ENCODE assay signal across 20 cellular contexts in the genomic region with DNA sequence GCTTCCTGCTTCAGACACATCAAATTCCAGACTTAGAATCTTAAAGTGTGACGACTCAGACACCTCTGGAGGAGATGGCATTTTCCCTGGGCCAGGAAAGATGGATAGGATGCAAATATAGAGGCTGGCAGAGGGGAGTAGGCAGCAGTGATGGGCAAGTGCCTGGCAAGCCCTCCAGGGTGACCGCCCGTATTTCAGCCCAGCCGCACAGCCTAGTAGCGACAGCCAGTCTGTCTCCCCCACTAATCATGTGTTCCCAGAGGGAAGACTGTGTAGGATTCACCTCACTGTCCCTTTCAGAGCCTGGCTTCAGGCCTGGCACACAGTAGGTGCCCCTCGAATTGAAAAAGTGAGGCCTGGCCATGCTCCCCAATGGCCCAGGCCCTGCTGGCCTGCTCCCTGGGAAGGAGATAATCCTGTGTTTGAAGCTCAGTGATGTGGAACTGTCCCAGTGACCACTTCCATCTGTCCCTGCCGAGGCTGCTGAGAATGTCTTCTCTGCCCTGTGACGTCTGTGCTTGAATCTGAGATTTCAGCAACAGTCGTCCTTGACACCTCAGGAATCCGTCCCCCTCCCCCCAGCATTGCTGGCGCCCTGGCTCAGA.
"Had no signal": no experiment of that assay in that cellular context is flagged by ENCODE, and none has a peak within 500 bp of the region (broad histone marks: within the 10 kb centered on the region; RNA-seq: fewer than 3 reads in every experiment).

No MANE protein-coding gene starts in this region.

- H3K27ac Mint-ChIP-seq: activated CD4-positive, alpha-beta memory T cell treated with anti-CD3 and anti-CD28 coated beads, Interleukin-2, amount 10 ng/mL, durations not matched to agents 7 days and 5 days; activated naive CD8-positive, alpha-beta T cell treated with anti-CD3 and anti-CD28 coated beads for 36 hours; mesothelial cell of epicardium; stimulated activated naive CD8-positive, alpha-beta T cell treated with anti-CD3 and anti-CD28 coated beads, Interleukin-15, Interleukin-2, amounts not matched to agents 100 ng/mL and 50 ng/mL, for 24 hours had no signal

- H3K4me3 ChIP-seq: cardiac muscle cell, coronary artery, lower lobe of right lung, psoas muscle, tibial nerve, uterus had no signal

- H3K27me3 ChIP-seq: cardiac muscle cell, foreskin keratinocyte, tibial nerve, uterus had no signal

- H3K27ac ChIP-seq: cardiac muscle cell, coronary artery, foreskin keratinocyte, lower lobe of right lung, psoas muscle, tibial nerve, uterus had no signal

- H3K27me3 Mint-ChIP-seq: activated CD4-positive, alpha-beta memory T cell treated with anti-CD3 and anti-CD28 coated beads, Interleukin-2, amount 10 ng/mL, durations not matched to agents 7 days and 5 days; activated naive CD8-positive, alpha-beta T cell treated with anti-CD3 and anti-CD28 coated beads for 36 hours; stimulated activated naive CD8-positive, alpha-beta T cell treated with anti-CD3 and anti-CD28 coated beads, Interleukin-15, Interleukin-2, amounts not matched to agents 100 ng/mL and 50 ng/mL, for 24 hours had no signal

- H3K36me3 ChIP-seq: cardiac muscle cell, lower lobe of right lung, uterus had no signal

- H3K9me3 ChIP-seq: lower lobe of right lung, psoas muscle, tibial nerve, uterus had no signal

- H3K4me3 Mint-ChIP-seq: activated CD4-positive, alpha-beta memory T cell treated with anti-CD3 and anti-CD28 coated beads, Interleukin-2, amount 10 ng/mL, durations not matched to agents 7 days and 5 days; activated naive CD8-positive, alpha-beta T cell treated with anti-CD3 and anti-CD28 coated beads for 36 hours; mesothelial cell of epicardium; neural crest cell; stimulated activated naive CD8-positive, alpha-beta T cell treated with anti-CD3 and anti-CD28 coated beads, Interleukin-15, Interleukin-2, amounts not matched to agents 100 ng/mL and 50 ng/mL, for 24 hours had no signal

- H3K4me1 ChIP-seq: foreskin keratinocyte, lower lobe of right lung, psoas muscle, tibial nerve, uterus had no signal

- H3K4me1 Mint-ChIP-seq: activated CD4-positive, alpha-beta memory T cell treated with anti-CD3 and anti-CD28 coated beads, Interleukin-2, amount 10 ng/mL, durations not matched to agents 7 days and 5 days; activated naive CD8-positive, alpha-beta T cell treated with anti-CD3 and anti-CD28 coated beads for 36 hours; mesothelial cell of epicardium; neural crest cell had no signal

- H3K9me3 Mint-ChIP-seq: activated CD4-positive, alpha-beta memory T cell treated with anti-CD3 and anti-CD28 coated beads, Interleukin-2, amount 10 ng/mL, durations not matched to agents 7 days and 5 days; activated naive CD8-positive, alpha-beta T cell treated with anti-CD3 and anti-CD28 coated beads for 36 hours; mesothelial cell of epicardium; neural crest cell; stimulated activated naive CD8-positive, alpha-beta T cell treated with anti-CD3 and anti-CD28 coated beads, Interleukin-15, Interleukin-2, amounts not matched to agents 100 ng/mL and 50 ng/mL, for 24 hours had no signal

- ATAC-seq: foreskin keratinocyte, left colon, lower lobe of right lung, psoas muscle, right cardiac atrium had no signal

- DNase-seq: activated CD4-positive, alpha-beta memory T cell treated with anti-CD3 and anti-CD28 coated beads, Interleukin-2, amount 10 ng/mL, durations not matched to agents 7 days and 5 days; activated CD4-positive, alpha-beta T cell treated with anti-CD3 and anti-CD28 coated beads for 48 hours; activated CD8-positive, alpha-beta memory T cell treated with anti-CD3 and anti-CD28 coated beads, Interleukin-2, amount 50 U/mL, for 4 hours; activated gamma-delta T cell treated with Interleukin-2 at 50 U/mL for 16 hours; activated naive CD8-positive, alpha-beta T cell treated with anti-CD3 and anti-CD28 coated beads for 36 hours; amniotic stem cell; foreskin keratinocyte; hippocampal formation; islet precursor cell; left colon; lower lobe of right lung; psoas muscle; right cardiac atrium; uterus had no signal
